In the genomic region with DNA sequence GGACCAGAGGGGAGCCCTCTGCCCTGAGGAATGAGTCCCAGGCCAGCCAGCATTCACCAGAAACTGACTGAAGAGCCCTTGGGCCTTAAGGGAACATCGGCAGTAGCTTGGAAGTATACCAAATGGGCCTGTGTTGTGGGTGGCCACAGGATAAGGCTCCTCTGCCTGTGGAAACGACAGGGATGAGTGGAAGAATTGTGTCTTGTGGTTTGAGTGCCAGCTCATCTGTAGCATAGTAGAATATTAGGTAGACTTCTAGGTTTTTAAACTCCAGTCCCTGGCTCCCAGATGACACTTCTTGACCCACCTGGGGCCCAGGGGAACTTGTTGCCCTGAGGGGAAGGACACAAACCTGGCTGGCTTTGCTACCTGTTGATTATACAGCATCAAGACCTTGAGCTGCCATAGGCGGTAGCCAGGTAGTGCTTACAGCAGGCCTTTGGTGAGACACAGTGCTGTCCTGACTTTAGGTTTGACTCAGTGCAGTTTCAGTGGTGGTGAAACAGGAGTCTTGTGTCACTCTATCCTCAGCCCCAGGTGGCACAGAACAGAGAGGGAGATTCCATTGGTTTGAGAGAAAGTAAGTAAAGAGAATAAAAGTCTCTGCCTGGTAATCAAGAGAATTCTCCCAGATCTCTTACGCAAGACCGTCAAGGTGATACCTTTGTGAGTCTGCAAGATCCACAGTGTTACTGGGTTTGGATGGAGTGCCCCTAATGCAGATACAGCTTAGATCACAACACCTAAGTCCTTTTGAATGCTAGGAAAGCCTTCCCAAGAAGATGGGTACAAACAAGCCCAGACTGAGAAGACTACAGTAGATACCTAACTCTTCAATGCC, we compare ENCODE assay signal across 12 cellular contexts. TPM values are rescaled to one million over a fixed set of nuclear protein-coding genes. Genes with fewer than 3 reads are reported as not detected.
DNase-seq lines count a peak whose midpoint lies in the region; ATAC-seq, FAIRE-seq and TF ChIP-seq lines count a peak whose summit lies in the region.
"Had no signal": no experiment of that assay in that cellular context is flagged by ENCODE, and none has a peak within 500 bp of the region (broad histone marks: within the 10 kb centered on the region; RNA-seq: fewer than 3 reads in every experiment).

No MANE protein-coding gene starts in this region.

- WGBS in pancreas, 2 donors = 91 to 98% methylated on average over 5 of the region's 5 CpGs

- ATAC-seq in GM18520 (IDR thresholded peaks at IDR 0.05; ENCODE audit: unreplicated experiment) (peak; percentile 55), GM19397 (IDR thresholded peaks at IDR 0.05; ENCODE audit: unreplicated experiment) (peak; percentile 78), HG02870 (IDR thresholded peaks at IDR 0.05; ENCODE audit: unreplicated experiment) (peak; percentile 94), pancreas (no peak)
- ATAC-seq: psoas muscle had no signal

- peak overlapping the region; percentile 9; the same call in 1 of the 2 replicates for H3K27ac ChIP-seq in MM.1S (ENCODE audit: low read length)
- H3K27ac ChIP-seq in pancreas = no peak overlapping the region
- H3K27ac ChIP-seq: psoas muscle, SJCRH30 had no signal

- H3K27me3 ChIP-seq in MM.1S (replicated peaks; ENCODE audit: insufficient read depth, low read length) = no peaks in the 10 kb centered on the region
- no peaks in the 10 kb centered on the region for H3K27me3 ChIP-seq in pancreas
- H3K27me3 ChIP-seq: SJCRH30 had no signal

- no peaks in the 10 kb centered on the region for H3K9me3 ChIP-seq in MM.1S (replicated peaks; ENCODE audit: insufficient read depth, low read length)
- no peaks in the 10 kb centered on the region for H3K9me3 ChIP-seq in pancreas

- no peak overlapping the region for H2AFZ ChIP-seq in MM.1S (ENCODE audit: low read length)

- no peak overlapping the region for H3K9ac ChIP-seq in MM.1S (ENCODE audit: low read length)

- H3K9me2 ChIP-seq in MM.1S (replicated peaks; ENCODE audit: insufficient read depth, low read length) = no peaks in the 10 kb centered on the region

- H3K4me3 ChIP-seq in MM.1S (ENCODE audit: low read length) (no peak overlapping the region), pancreas (no peak overlapping the region)
- H3K4me3 ChIP-seq: psoas muscle, SJCRH30 had no signal

- no peak for FAIRE-seq in pancreas (lab: Jason Lieb, UNC)

- DNase-seq in MM.1S (peak; percentile 62), NCI-H1417 (lab: John Stamatoyannopoulos, UW) (no peak), pancreas (no peak), NCI-H446 treated with DMSO at 0.1 percent for 48 hours (lab: John Stamatoyannopoulos, UW) (no peak)
- DNase-seq: Calu3, KBM-7, mesenchymal stem cell, psoas muscle, SJCRH30 had no signal

- H4K20me1 ChIP-seq in MM.1S (ENCODE audit: insufficient read depth, low read length) = no peaks in the 10 kb centered on the region

- H3K36me3 ChIP-seq in MM.1S (replicated peaks; ENCODE audit: insufficient read depth, low read length) = no peaks in the 10 kb centered on the region
- H3K36me3 ChIP-seq in pancreas = no peaks in the 10 kb centered on the region
- H3K36me3 ChIP-seq: SJCRH30 had no signal

- intact Hi-C loops in pancreas (cut with DNase I) = loop anchor here in 1 of 3 donors (5.0 kb wide), 1 partner anchor 177 kb away; no protein-coding TSS in a partner anchor

- TF ChIP-seq CTCF in MM.1S (IDR thresholded peaks at IDR 0.05; ENCODE audit: low read length) = no peak
- TF ChIP-seq CTCF in pancreas (IDR thresholded peaks at IDR 0.05) = no peak

- H3K79me2 ChIP-seq in MM.1S (ENCODE audit: low read length) = peaks cover 42% of the 10 kb centered on the region

- peaks cover 41% of the 10 kb centered on the region for H3K4me1 ChIP-seq in MM.1S (ENCODE audit: low read length)
- H3K4me1 ChIP-seq in pancreas = no peaks in the 10 kb centered on the region
- H3K4me1 ChIP-seq: SJCRH30 had no signal

- no peak overlapping the region for H3K4me2 ChIP-seq in MM.1S (ENCODE audit: low read depth, low read length)

- no peaks in the 10 kb centered on the region for H3F3A ChIP-seq in MM.1S (ENCODE audit: insufficient read depth, low read length)

RNA-seq across cellular contexts. Expression of a gene that starts 50.2 kb away (rescaled TPM):
- total RNA-seq in pancreas = 10 to 100 TPM; 34.6 to 64.8 (median 40.5) TPM
- 10 to 100 TPM; 13.9 to 18.0 TPM for polyA plus RNA-seq in pancreas

Comparison
In these comparisons a context has a peak if more than half of its experiments do, and no peak if none do; other contexts are left out.
1. ATAC-seq: peak in GM18520 (single experiment), GM19397 (single experiment) and HG02870 (single experiment); none in pancreas (0 of 4).